Comparison of ENCODE assay signal across 15 cellular contexts in genomic region chr12:106492893-106493292, GRCh38.
DNase-seq lines count a peak whose midpoint lies in the region; ATAC-seq and TF ChIP-seq lines count a peak whose summit lies in the region.
"Had no signal": no experiment of that assay in that cellular context is flagged by ENCODE, and none has a peak within 500 bp of the region (broad histone marks: within the 10 kb centered on the region; RNA-seq: fewer than 3 reads in every experiment).

No MANE protein-coding gene starts in this region.

- no peaks in the 10 kb centered on the region for H3K9me3 Mint-ChIP-seq in endodermal cell
- no peaks in the 10 kb centered on the region for H3K9me3 Mint-ChIP-seq in CD14-positive monocyte
- H3K9me3 Mint-ChIP-seq: CD4-positive, CD25-positive, alpha-beta regulatory T cell had no signal

- intact Hi-C loops in CD14-positive monocyte (cut with micrococcal nuclease) = no loop called here

- H3K4me1 Mint-ChIP-seq in endodermal cell = peaks cover 61% of the 10 kb centered on the region
- no peaks in the 10 kb centered on the region for H3K4me1 Mint-ChIP-seq in CD14-positive monocyte

- H3K4me3 Mint-ChIP-seq in endodermal cell = no peak overlapping the region
- H3K4me3 Mint-ChIP-seq in CD14-positive monocyte = no peak overlapping the region
- H3K4me3 Mint-ChIP-seq: CD4-positive, CD25-positive, alpha-beta regulatory T cell had no signal

- H3K27ac Mint-ChIP-seq in endodermal cell = no peak overlapping the region
- H3K27ac Mint-ChIP-seq in CD14-positive monocyte = no peak overlapping the region
- H3K27ac Mint-ChIP-seq: CD4-positive, CD25-positive, alpha-beta regulatory T cell had no signal

- 87% methylated on average over 2 of the region's 2 CpGs; no CpG with 5 or more reads in 1 of the 2 experiments for WGBS in endodermal cell (ENCODE audit: insufficient coverage in 1 of 2, insufficient read length in 1 of 2), 2 experiments

- ATAC-seq in GM21723 (IDR thresholded peaks at IDR 0.05; ENCODE audit: unreplicated experiment) = no peak
- ATAC-seq in HG02642 (IDR thresholded peaks at IDR 0.05; ENCODE audit: poor library complexity, unreplicated experiment) = no peak

- H3K4me1 ChIP-seq in HAP-1 = peaks cover 29% of the 10 kb centered on the region
- peaks cover 25% of the 10 kb centered on the region for H3K4me1 ChIP-seq in endodermal cell (ENCODE audit: control insufficient read depth, insufficient read depth, low read length)
- H3K4me1 ChIP-seq: BE2C had no signal

- H3K9me3 ChIP-seq in HAP-1 (no peaks in the 10 kb centered on the region), SK-N-MC (ENCODE audit: low read depth, low read length) (no peaks in the 10 kb centered on the region), endodermal cell (ENCODE audit: control insufficient read depth, low read length) (no peaks in the 10 kb centered on the region)
- H3K9me3 ChIP-seq: BE2C had no signal

- H3K27me3 Mint-ChIP-seq in endodermal cell (ENCODE audit: insufficient read depth) = no peaks in the 10 kb centered on the region
- no peaks in the 10 kb centered on the region for H3K27me3 Mint-ChIP-seq in CD14-positive monocyte (ENCODE audit: low read depth in 3 of 3)
- H3K27me3 Mint-ChIP-seq: CD4-positive, CD25-positive, alpha-beta regulatory T cell had no signal

- peak overlapping the region; percentile 33; the same call in 1 of the 2 replicates for H3K27ac ChIP-seq in SK-N-MC
- H3K27ac ChIP-seq in endodermal cell (ENCODE audit: low read depth, low read length) = peak overlapping the region; percentile 97
- H3K27ac ChIP-seq: RWPE1 had no signal

- H3K36me3 ChIP-seq in HAP-1 (replicated peaks) (0 out of 2 replicates have a peak, but pooled peaks cover 4% of the 10 kb centered on the region), SK-N-MC (ENCODE audit: insufficient read depth, low read length) (peaks cover 12% of the 10 kb centered on the region; the same call in 1 of the 2 replicates), endodermal cell (ENCODE audit: control insufficient read depth, insufficient read depth, low read length) (peaks cover 8% of the 10 kb centered on the region)

- H3K36me3 Mint-ChIP-seq in endodermal cell (ENCODE audit: low read depth) (peaks cover 10% of the 10 kb centered on the region), CD14-positive monocyte (peaks cover 34 to 37% of the 10 kb centered on the region in 2 donors)

- DNase-seq in HAP-1 (ENCODE audit: low spot score in 2 of 2) (peak; percentile 19 to 48), SK-N-MC (ENCODE audit: low read depth, low spot score) (no peak), endodermal cell (no peak), renal cortical epithelial cell (ENCODE audit: low read depth) (peak; percentile 1), CD14-positive monocyte (ENCODE audit: low spot score) (no peak)
- DNase-seq: BE2C; CD4-positive, CD25-positive, alpha-beta regulatory T cell; MM.1S; NCI-H1092; NCI-H1436; NCI-H748 treated with DMSO at 0.1 percent for 48 hours; SHP77 treated with DMSO at 0.1 percent for 48 hours had no signal

- no peak for TF ChIP-seq CTCF in endodermal cell (conservative IDR thresholded peaks at IDR 0.05)
- no peak for TF ChIP-seq CTCF in CD14-positive monocyte (IDR thresholded peaks at IDR 0.05)

- H3K4me3 ChIP-seq in HAP-1 = no peak overlapping the region
- H3K4me3 ChIP-seq in SK-N-MC = no peak overlapping the region
- H3K4me3 ChIP-seq in endodermal cell (ENCODE audit: low read length) = no peak overlapping the region

- no peaks in the 10 kb centered on the region for H3K27me3 ChIP-seq in HAP-1 (ENCODE audit: low read depth)
- no peaks in the 10 kb centered on the region for H3K27me3 ChIP-seq in endodermal cell (ENCODE audit: control insufficient read depth, insufficient read depth, low read length, poor library complexity, severe bottlenecking)
- H3K27me3 ChIP-seq: BE2C had no signal

- no peak overlapping the region for H3K9ac ChIP-seq in SK-N-MC (ENCODE audit: insufficient read length)
- no peak overlapping the region for H3K9ac ChIP-seq in endodermal cell (ENCODE audit: extremely low read depth, low read length, poor library complexity, severe bottlenecking)

- in situ Hi-C loops in HAP-1 (cut with MboI; ENCODE audit: low sequenced_read_pairs) = no loop called here

Comparison
In these comparisons a context has a peak if more than half of its experiments do, and no peak if none do; other contexts are left out.
1. DNase-seq: peak in HAP-1 (2 of 2) and renal cortical epithelial cell (single experiment); none in SK-N-MC (single experiment), endodermal cell (single experiment) and CD14-positive monocyte (single experiment).